In the genomic region with DNA sequence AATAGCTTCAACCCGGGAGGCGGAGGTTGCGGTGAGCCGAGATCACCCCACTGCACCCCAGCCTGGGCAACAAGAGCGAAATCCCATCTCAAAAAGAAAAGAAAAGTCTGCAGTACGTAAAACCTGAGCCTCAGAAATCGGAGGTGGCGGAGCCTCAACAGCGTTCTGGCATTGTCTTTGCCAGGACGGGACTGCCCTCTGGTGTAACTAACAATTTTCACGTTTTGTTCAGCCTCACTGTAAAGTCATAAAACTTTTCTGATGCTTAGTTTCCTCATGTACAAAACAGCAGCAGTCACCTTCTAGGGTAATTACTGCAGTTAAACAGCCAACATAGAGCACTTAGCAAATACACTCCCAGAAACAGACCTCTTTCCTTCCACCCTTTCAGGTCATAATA, we compare ENCODE assay signal across 13 cellular contexts.
DNase-seq lines count a peak whose midpoint lies in the region; ATAC-seq and TF ChIP-seq lines count a peak whose summit lies in the region.
"Had no signal": no experiment of that assay in that cellular context is flagged by ENCODE, and none has a peak within 500 bp of the region (broad histone marks: within the 10 kb centered on the region; RNA-seq: fewer than 3 reads in every experiment).

No MANE protein-coding gene starts in this region.

- H3K9ac ChIP-seq in liver (ENCODE audit: low read depth in 1 of 2, low read length in 2 of 2): no peak overlapping the region

- WGBS in liver: 82% methylated on average over 11 of the region's 11 CpGs

- no peak for ATAC-seq in HG03280 (IDR thresholded peaks at IDR 0.05; ENCODE audit: unreplicated experiment)
- ATAC-seq: stimulated activated naive CD8-positive, alpha-beta T cell treated with anti-CD3 and anti-CD28 coated beads, Interleukin-15, Interleukin-2, amounts not matched to agents 100 U/mL and 50 U/mL, for 24 hours had no signal

- peaks cover 5 to 37% (median 19%) of the 10 kb centered on the region in 4 donors for H3K4me1 ChIP-seq in liver (ENCODE audit: control insufficient read depth in 4 of 4, insufficient read depth in 4 of 4, low read length in 3 of 4)
- H3K4me1 ChIP-seq: HAP-1 had no signal

- no peaks in the 10 kb centered on the region for H3K27me3 ChIP-seq in liver (ENCODE audit: control insufficient read depth in 4 of 4, insufficient read depth in 4 of 4, low read length in 3 of 4)

- DNase-seq in NCI-H2196 (lab: John Stamatoyannopoulos, UW; ENCODE audit: unreplicated experiment) (peak; percentile 40), NCI-H2196 treated with DMSO at 0.1 percent for 48 hours (lab: John Stamatoyannopoulos, UW; ENCODE audit: unreplicated experiment) (no peak), HCEC 1CT (peak; percentile 1), retina (no peak), cerebellum (ENCODE audit: low spot score) (no peak)
- DNase-seq: KG1; stimulated activated naive CD8-positive, alpha-beta T cell treated with anti-CD3 and anti-CD28 coated beads, Interleukin-15, Interleukin-2, amounts not matched to agents 100 U/mL and 50 U/mL, for 24 hours had no signal

- H3K9me3 ChIP-seq in liver (ENCODE audit: control insufficient read depth in 4 of 4, low read length in 3 of 4): no peaks in the 10 kb centered on the region
- H3K9me3 ChIP-seq: HAP-1 had no signal

- H3K4me3 ChIP-seq in liver (ENCODE audit: low read depth in 1 of 3, low read length in 3 of 3): no peak overlapping the region
- H3K4me3 ChIP-seq: HAP-1, SK-N-MC, skin epidermis had no signal

- peak; percentile 41 to 65 for TF ChIP-seq RAD21 in liver (IDR thresholded peaks at IDR 0.05)

- TF ChIP-seq CTCF in VCaP (conservative IDR thresholded peaks at IDR 0.05) (peak; percentile 54), liver (IDR thresholded peaks at IDR 0.05; ENCODE audit: low read depth, low read length, missing input control) (no peak)

- peaks cover 0 to 8% (median under 1%) of the 10 kb centered on the region in 4 donors for H3K36me3 ChIP-seq in liver (ENCODE audit: control insufficient read depth in 4 of 4, insufficient read depth in 3 of 4, low read depth in 1 of 4, low read length in 3 of 4)
- H3K36me3 ChIP-seq: HAP-1 had no signal

- H3K27ac ChIP-seq in VCaP (peak overlapping the region; percentile 96), liver (ENCODE audit: low read depth in 1 of 2, low read length in 2 of 2) (no peak overlapping the region)
- H3K27ac ChIP-seq: SK-N-MC, skin epidermis had no signal

TF ChIP-seq in liver, 16 proteins besides CTCF, POLR2A, EP300 and RAD21:
- no peak for TF ChIP-seq JUND (IDR thresholded peaks at IDR 0.05)
- TF ChIP-seq, protein P1, sequence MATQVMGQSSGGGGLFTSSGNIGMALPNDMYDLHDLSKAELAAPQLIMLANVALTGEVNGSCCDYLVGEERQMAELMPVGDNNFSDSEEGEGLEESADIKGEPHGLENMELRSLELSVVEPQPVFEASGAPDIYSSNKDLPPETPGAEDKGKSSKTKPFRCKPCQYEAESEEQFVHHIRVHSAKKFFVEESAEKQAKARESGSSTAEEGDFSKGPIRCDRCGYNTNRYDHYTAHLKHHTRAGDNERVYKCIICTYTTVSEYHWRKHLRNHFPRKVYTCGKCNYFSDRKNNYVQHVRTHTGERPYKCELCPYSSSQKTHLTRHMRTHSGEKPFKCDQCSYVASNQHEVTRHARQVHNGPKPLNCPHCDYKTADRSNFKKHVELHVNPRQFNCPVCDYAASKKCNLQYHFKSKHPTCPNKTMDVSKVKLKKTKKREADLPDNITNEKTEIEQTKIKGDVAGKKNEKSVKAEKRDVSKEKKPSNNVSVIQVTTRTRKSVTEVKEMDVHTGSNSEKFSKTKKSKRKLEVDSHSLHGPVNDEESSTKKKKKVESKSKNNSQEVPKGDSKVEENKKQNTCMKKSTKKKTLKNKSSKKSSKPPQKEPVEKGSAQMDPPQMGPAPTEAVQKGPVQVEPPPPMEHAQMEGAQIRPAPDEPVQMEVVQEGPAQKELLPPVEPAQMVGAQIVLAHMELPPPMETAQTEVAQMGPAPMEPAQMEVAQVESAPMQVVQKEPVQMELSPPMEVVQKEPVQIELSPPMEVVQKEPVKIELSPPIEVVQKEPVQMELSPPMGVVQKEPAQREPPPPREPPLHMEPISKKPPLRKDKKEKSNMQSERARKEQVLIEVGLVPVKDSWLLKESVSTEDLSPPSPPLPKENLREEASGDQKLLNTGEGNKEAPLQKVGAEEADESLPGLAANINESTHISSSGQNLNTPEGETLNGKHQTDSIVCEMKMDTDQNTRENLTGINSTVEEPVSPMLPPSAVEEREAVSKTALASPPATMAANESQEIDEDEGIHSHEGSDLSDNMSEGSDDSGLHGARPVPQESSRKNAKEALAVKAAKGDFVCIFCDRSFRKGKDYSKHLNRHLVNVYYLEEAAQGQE (IDR thresholded peaks at IDR 0.05): no peak
- no peak for TF ChIP-seq EGR1 (IDR thresholded peaks at IDR 0.05; ENCODE audit: low read depth in 2 of 2)
- no peak for TF ChIP-seq RXRA (IDR thresholded peaks at IDR 0.05)
- TF ChIP-seq FOXA1 (IDR thresholded peaks at IDR 0.05): no peak
- TF ChIP-seq ATF3 (IDR thresholded peaks at IDR 0.05): no peak
- TF ChIP-seq GABPA (IDR thresholded peaks at IDR 0.05 in 1 of 2, conservative IDR thresholded peaks at IDR 0.05 in 1 of 2): no peak

Comparison
In these comparisons a context has a peak if more than half of its experiments do, and no peak if none do; other contexts are left out.
1. DNase-seq: peak in NCI-H2196 (single experiment) and HCEC 1CT (single experiment); none in NCI-H2196 treated with DMSO at 0.1 percent for 48 hours (single experiment), retina (single experiment) and cerebellum (single experiment).